Comparison of ENCODE assay signal across 18 cellular contexts in genomic region chr15:40767838-40768491, GRCh38. TPM values are rescaled to one million over a fixed set of nuclear protein-coding genes. Genes with fewer than 3 reads are reported as not detected.
DNase-seq lines count a peak whose midpoint lies in the region; ATAC-seq and TF ChIP-seq lines count a peak whose summit lies in the region.
"Had no signal": no experiment of that assay in that cellular context is flagged by ENCODE, and none has a peak within 500 bp of the region (broad histone marks: within the 10 kb centered on the region; RNA-seq: fewer than 3 reads in every experiment).

No MANE protein-coding gene starts in this region.

- peaks cover 9% of the 10 kb centered on the region; the same call in 1 of the 2 replicates for H3K79me2 ChIP-seq in Karpas-422 (ENCODE audit: low read length)
- H3K79me2 ChIP-seq: hepatocyte had no signal

- WGBS in neuronal stem cell (ENCODE audit: extremely low coverage in 2 of 2, insufficient read length in 2 of 2, insufficient replicate concordance in 1 of 2), 2 donors, result 100% methylated on average over 1 of the region's 29 CpGs; no CpG with 5 or more reads in 1 of the 2 donors

- H3K4me1 ChIP-seq in Karpas-422 (ENCODE audit: low read length), result peaks cover 86% of the 10 kb centered on the region
- H3K4me1 ChIP-seq in colonic mucosa, result peaks cover 29% of the 10 kb centered on the region
- peaks cover 2 to 18% of the 10 kb centered on the region in 2 donors for H3K4me1 ChIP-seq in neuronal stem cell (ENCODE audit: control insufficient read depth in 2 of 2, insufficient read depth in 1 of 2, low read depth in 1 of 2, low read length in 2 of 2)

- POLR2A ChIA-PET in CD4-positive, alpha-beta T cell (lab: Charles Lee), result interaction anchor here (1.4 to 1.9 kb wide), 2 partner anchors 13 to 73 kb away, joined by 4 to 5 read pairs; partner anchors contain the start of genes RAD51 and RMDN3
- POLR2A ChIA-PET in HEK293T (lab: Yijun Ruan, JAX), result no interaction called here

- H3K4me1 Mint-ChIP-seq in CD4-positive, alpha-beta T cell (ENCODE audit: low read depth), result peaks cover 43% of the 10 kb centered on the region

- no peak for DNase-seq in CD4-positive, alpha-beta T cell
- DNase-seq in Karpas-422 (no peak), colonic mucosa (no peak), neuronal stem cell (ENCODE audit: low spot score) (no peak), NCI-H446 treated with DMSO at 0.1 percent for 48 hours (lab: John Stamatoyannopoulos, UW) (no peak), AML-193 (lab: John Stamatoyannopoulos, UW) (no peak), HEK293T (ENCODE audit: extremely low spot score) (no peak)
- no peak for DNase-seq in NK-92 treated with Interleukin-12 subunit alpha and Interleukin-12 subunit beta, amount 100 ng/mL, for 24 hours (lab: John Stamatoyannopoulos, UW)
- DNase-seq: activated CD4-positive, alpha-beta memory T cell treated with anti-CD3 and anti-CD28 coated beads, Interleukin-2, amount 10 ng/mL, durations not matched to agents 7 days and 5 days; DMS79 treated with DMSO at 0.1 percent for 48 hours; NCI-H1694 treated with DMSO at 0.1 percent for 48 hours; NCI-H510A; PC-3; stimulated activated CD4-positive, alpha-beta T cell treated with anti-CD3 and anti-CD28 coated beads, Interleukin-12 subunit alpha, Interleukin-12 subunit beta, amount 100 ng/mL, for 4 hours had no signal

- no peaks in the 10 kb centered on the region for H3K9me3 Mint-ChIP-seq in CD4-positive, alpha-beta T cell
- H3K9me3 Mint-ChIP-seq: activated CD4-positive, alpha-beta memory T cell treated with anti-CD3 and anti-CD28 coated beads, Interleukin-2, amount 10 ng/mL, durations not matched to agents 7 days and 5 days had no signal

- no peak overlapping the region for H2AK5ac ChIP-seq in neuronal stem cell (ENCODE audit: low read depth, low read length)

- H3K36me3 Mint-ChIP-seq in CD4-positive, alpha-beta T cell (ENCODE audit: low read depth), result peaks cover 27% of the 10 kb centered on the region

- H3K9me3 ChIP-seq in CD4-positive, alpha-beta T cell (ENCODE audit: control insufficient read depth, low read length), result no peaks in the 10 kb centered on the region
- H3K9me3 ChIP-seq in Karpas-422 (ENCODE audit: low read length) (no peaks in the 10 kb centered on the region), colonic mucosa (no peaks in the 10 kb centered on the region), neuronal stem cell (replicated peaks in 1 of 2; ENCODE audit: control insufficient read depth in 2 of 2, insufficient read depth in 1 of 2, low read depth in 1 of 2, low read length in 2 of 2) (no peaks in the 10 kb centered on the region)
- H3K9me3 ChIP-seq: ascending aorta, mucosa of descending colon had no signal

- CTCF ChIA-PET in CD4-positive, alpha-beta T cell (lab: Charles Lee), result interaction anchor here (4.4 kb wide), 1 partner anchor 14 kb away, joined by 19 read pairs; no protein-coding TSS in a partner anchor
- CTCF ChIA-PET in HEK293T (lab: Yijun Ruan, JAX), result no interaction called here

- no peak overlapping the region for H3K27ac ChIP-seq in CD4-positive, alpha-beta T cell (ENCODE audit: low read depth, low read length)
- H3K27ac ChIP-seq in Karpas-422 (ENCODE audit: low read length), result peak overlapping the region; percentile 96
- peak overlapping the region; percentile 90 for H3K27ac ChIP-seq in colonic mucosa
- H3K27ac ChIP-seq in neuronal stem cell (replicated peaks; ENCODE audit: low read length), result no peak overlapping the region

- peaks cover 8% of the 10 kb centered on the region; the same call in 1 of the 2 replicates for H4K20me1 ChIP-seq in Karpas-422 (ENCODE audit: insufficient read depth, low read depth, low read length)

- no peaks in the 10 kb centered on the region for H3K9me2 ChIP-seq in Karpas-422 (replicated peaks; ENCODE audit: insufficient read depth, low read length)

- no peak overlapping the region for H2BK5ac ChIP-seq in neuronal stem cell (ENCODE audit: low read length)

- no peak for TF ChIP-seq CTCF in CD4-positive, alpha-beta T cell (IDR thresholded peaks at IDR 0.05)
- TF ChIP-seq CTCF in colonic mucosa (IDR thresholded peaks at IDR 0.05), result no peak

- no peak overlapping the region for H3K4me3 Mint-ChIP-seq in CD4-positive, alpha-beta T cell
- H3K4me3 Mint-ChIP-seq: activated CD4-positive, alpha-beta memory T cell treated with anti-CD3 and anti-CD28 coated beads, Interleukin-2, amount 10 ng/mL, durations not matched to agents 7 days and 5 days had no signal

- H3K9ac ChIP-seq in Karpas-422 (ENCODE audit: low read length) (peak overlapping the region; percentile 76), colonic mucosa (ENCODE audit: low read depth in 2 of 2, low read length in 2 of 2) (peak overlapping the region in 1 of 2 donors; percentile 66), neuronal stem cell (ENCODE audit: low read depth, low read length, poor library complexity) (peak overlapping the region; percentile 37)

- H3K4me2 ChIP-seq in Karpas-422 (ENCODE audit: low read depth, low read length, poor library complexity, severe bottlenecking) (peak overlapping the region; percentile 70), neuronal stem cell (ENCODE audit: insufficient read depth, low read length, poor library complexity, severe bottlenecking) (no peak overlapping the region)
- H3K4me2 ChIP-seq: hepatocyte had no signal

- H3K27ac Mint-ChIP-seq in CD4-positive, alpha-beta T cell, result peak overlapping the region; percentile 89

- H2AFZ ChIP-seq in Karpas-422 (ENCODE audit: low read length), result no peak overlapping the region
- no peak overlapping the region for H2AFZ ChIP-seq in neuronal stem cell (ENCODE audit: low read length)
- H2AFZ ChIP-seq: hepatocyte had no signal

- intact Hi-C loops in CD4-positive, alpha-beta T cell (cut with DNase I, micrococcal nuclease), result loop anchor here (5.0 to 10.0 kb wide), 3 partner anchors 76 to 347 kb away; partner anchors contain the start of genes INO80 (in 1 of the 2) and KNL1 (in 1 of the 2)
- intact Hi-C loops in colonic mucosa (cut with DNase I), result no loop called here

- H3K18ac ChIP-seq in neuronal stem cell (ENCODE audit: low read length), result no peak overlapping the region

- peak overlapping the region; percentile 53 for H3K4me3 ChIP-seq in Karpas-422 (ENCODE audit: low read length)
- H3K4me3 ChIP-seq in colonic mucosa, result no peak overlapping the region
- no peak overlapping the region for H3K4me3 ChIP-seq in neuronal stem cell (ENCODE audit: low read length in 2 of 2)
- H3K4me3 ChIP-seq: ascending aorta, dorsolateral prefrontal cortex, hepatocyte, mucosa of descending colon had no signal

- H2BK15ac ChIP-seq in neuronal stem cell (ENCODE audit: low read length), result no peak overlapping the region

- H4K8ac ChIP-seq in neuronal stem cell (ENCODE audit: low read depth, low read length), result no peak overlapping the region

- H3K27me3 ChIP-seq in CD4-positive, alpha-beta T cell (ENCODE audit: control insufficient read depth, insufficient read depth, low read length), result no peaks in the 10 kb centered on the region
- H3K27me3 ChIP-seq in Karpas-422 (ENCODE audit: low read length) (no peaks in the 10 kb centered on the region), colonic mucosa (no peaks in the 10 kb centered on the region), neuronal stem cell (ENCODE audit: control insufficient read depth in 3 of 3, insufficient read depth in 3 of 3, low read depth in 1 of 3, low read length in 3 of 3) (peaks cover 0 to 26% (median 4%) of the 10 kb centered on the region in 3 experiments)
- H3K27me3 ChIP-seq: ascending aorta, dorsolateral prefrontal cortex, hepatocyte had no signal

- peaks cover 2% of the 10 kb centered on the region for H3K79me1 ChIP-seq in neuronal stem cell (ENCODE audit: low read depth, low read length)

- no peaks in the 10 kb centered on the region for H3K27me3 Mint-ChIP-seq in CD4-positive, alpha-beta T cell
- H3K27me3 Mint-ChIP-seq: activated CD4-positive, alpha-beta memory T cell treated with anti-CD3 and anti-CD28 coated beads, Interleukin-2, amount 10 ng/mL, durations not matched to agents 7 days and 5 days had no signal

- H3K36me3 ChIP-seq in Karpas-422 (ENCODE audit: insufficient read depth, low read length) (peaks cover 3% of the 10 kb centered on the region; the same call in 1 of the 2 replicates), colonic mucosa (no peaks in the 10 kb centered on the region), neuronal stem cell (replicated peaks in 1 of 2; ENCODE audit: control insufficient read depth in 2 of 2, insufficient read depth in 2 of 2, low read length in 2 of 2) (peaks cover 2 to 19% of the 10 kb centered on the region in 2 donors)

- no peak for ATAC-seq in CD4-positive, alpha-beta T cell (ENCODE audit: poor library complexity)
- ATAC-seq: PC-3 had no signal

- no peak overlapping the region for H2BK12ac ChIP-seq in neuronal stem cell (ENCODE audit: low read length)

- no peak overlapping the region for H3K14ac ChIP-seq in neuronal stem cell (ENCODE audit: low read length)

- H3K4ac ChIP-seq in neuronal stem cell (ENCODE audit: low read length), result no peak overlapping the region

- H3K23ac ChIP-seq in neuronal stem cell (ENCODE audit: low read depth, low read length, poor library complexity), result peak overlapping the region; percentile 60

- H2BK120ac ChIP-seq in neuronal stem cell (ENCODE audit: low read depth, low read length), result no peak overlapping the region

- no peak overlapping the region for H4K91ac ChIP-seq in neuronal stem cell (ENCODE audit: low read depth, low read length, poor library complexity)

RNA-seq across cellular contexts. Expression of gene C15orf62, which starts 1.8 kb away (rescaled TPM):
- under 1 TPM; 0.77 to 0.98 TPM for total RNA-seq in CD4-positive, alpha-beta T cell
- total RNA-seq in Karpas-422 (2014; rRNA removed; shearing (Covaris generic); ENCODE audit: low replicate concordance), result 2.4 and 9.8 TPM in 2 replicates
- under 1 TPM; 0.74 to 0.80 TPM for total RNA-seq in colonic mucosa
- polyA plus RNA-seq in neuronal stem cell (2013, experiment 1 of 2), result 0.03 TPM
- not detected for polyA plus RNA-seq in neuronal stem cell (2013, experiment 2 of 2)
- total RNA-seq: ascending aorta had no signal

RNA-seq across cellular contexts. Expression of gene GCHFR, which starts 4.1 kb away (rescaled TPM):
- 10 to 100 TPM; 13.5 to 14.8 TPM for total RNA-seq in CD4-positive, alpha-beta T cell
- total RNA-seq in Karpas-422 (2014; rRNA removed; shearing (Covaris generic); ENCODE audit: low replicate concordance), result 173 and 503 TPM in 2 replicates
- 10 to 100 TPM; 39.5 to 42.5 TPM for total RNA-seq in colonic mucosa
- polyA plus RNA-seq in neuronal stem cell (2013, experiment 1 of 2), result 1.4 TPM
- polyA plus RNA-seq in neuronal stem cell (2013, experiment 2 of 2), result 1.7 TPM

RNA-seq across cellular contexts. Expression of gene RMDN3, which starts 12.9 kb away (rescaled TPM):
- 10 to 100 TPM; 29.1 to 30.3 TPM for total RNA-seq in CD4-positive, alpha-beta T cell
- total RNA-seq in Karpas-422 (2014; rRNA removed; shearing (Covaris generic); ENCODE audit: low replicate concordance), result 7.8 and 15.8 TPM in 2 replicates
- 10 to 100 TPM; 31.1 to 49.1 TPM for total RNA-seq in colonic mucosa
- 9.7 TPM for polyA plus RNA-seq in neuronal stem cell (2013, experiment 1 of 2)
- 9.2 TPM for polyA plus RNA-seq in neuronal stem cell (2013, experiment 2 of 2)

RNA-seq across cellular contexts. Expression of gene ZFYVE19, which starts 38.9 kb away (rescaled TPM):
- total RNA-seq in CD4-positive, alpha-beta T cell, result 10 to 100 TPM; 12.0 to 13.0 TPM
- 14.5 and 47.5 TPM in 2 replicates for total RNA-seq in Karpas-422 (2014; rRNA removed; shearing (Covaris generic); ENCODE audit: low replicate concordance)
- total RNA-seq in colonic mucosa, result 10 to 100 TPM; 22.9 to 27.9 TPM
- polyA plus RNA-seq in neuronal stem cell (2013, experiment 1 of 2), result 7.3 TPM
- 8.2 TPM for polyA plus RNA-seq in neuronal stem cell (2013, experiment 2 of 2)

RNA-seq across cellular contexts. Expression of gene DNAJC17, which starts 39.3 kb away (rescaled TPM):
- total RNA-seq in CD4-positive, alpha-beta T cell, result 10 to 100 TPM; 14.4 to 17.9 TPM
- total RNA-seq in Karpas-422 (2014; rRNA removed; shearing (Covaris generic); ENCODE audit: low replicate concordance), result 14.8 and 46.6 TPM in 2 replicates
- 10 to 100 TPM; 38.1 to 48.0 TPM for total RNA-seq in colonic mucosa
- polyA plus RNA-seq in neuronal stem cell (2013, experiment 1 of 2), result 41.3 TPM
- polyA plus RNA-seq in neuronal stem cell (2013, experiment 2 of 2), result 37.8 TPM

Comparison
In these comparisons a context has a peak if more than half of its experiments do, and no peak if none do; other contexts are left out.
1. H3K27ac ChIP-seq: peak in Karpas-422 (single experiment) and colonic mucosa (single experiment); none in CD4-positive, alpha-beta T cell (single experiment) and neuronal stem cell (single experiment).